Comparison of ENCODE assay signal across 16 cellular contexts in the genomic region with DNA sequence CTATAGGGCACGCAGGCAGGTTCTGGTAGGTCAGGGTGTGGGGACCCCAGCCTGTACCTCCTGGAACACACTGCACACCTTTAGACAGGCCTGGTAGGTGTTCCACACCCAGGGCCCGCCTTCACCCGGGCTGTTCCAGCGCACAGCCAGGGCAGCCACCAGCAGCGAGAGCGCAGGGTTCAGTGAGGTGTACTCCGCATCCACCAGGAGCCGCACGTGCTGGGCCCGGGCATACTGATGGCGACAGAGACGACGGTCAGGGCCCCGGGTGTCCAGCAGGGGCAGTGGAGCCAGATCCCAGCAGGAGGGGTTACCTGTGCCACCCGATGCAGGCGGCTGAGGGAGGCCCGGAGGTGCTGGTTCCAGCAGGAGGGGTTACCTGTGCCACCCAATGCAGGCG. TPM values are rescaled to one million over a fixed set of nuclear protein-coding genes. Genes with fewer than 3 reads are reported as not detected.
DNase-seq lines count a peak whose midpoint lies in the region; ATAC-seq, FAIRE-seq and TF ChIP-seq lines count a peak whose summit lies in the region.
"Had no signal": no experiment of that assay in that cellular context is flagged by ENCODE, and none has a peak within 500 bp of the region (broad histone marks: within the 10 kb centered on the region; RNA-seq: fewer than 3 reads in every experiment).

No MANE protein-coding gene starts in this region.

- H4K5ac ChIP-seq in H1 (ENCODE audit: insufficient read length, low read depth, low read length) = no peak overlapping the region

- H3K23me2 ChIP-seq in H1 (ENCODE audit: low read depth, low read length) = no peaks in the 10 kb centered on the region

- H3F3A ChIP-seq in GM23338 (replicated peaks; ENCODE audit: low read depth) (no peaks in the 10 kb centered on the region), SK-N-SH (replicated peaks; ENCODE audit: insufficient read depth) (no peaks in the 10 kb centered on the region)

- FAIRE-seq in H1 (lab: Jason Lieb, UNC) = no peak

- H2AK5ac ChIP-seq in H1 (ENCODE audit: low read depth, low read length) (no peak overlapping the region), neuronal stem cell (ENCODE audit: low read depth, low read length) (peak overlapping the region; percentile 78)

- H3K4ac ChIP-seq in H1 (replicated peaks; ENCODE audit: insufficient read length, low read depth, low read length) = no peak overlapping the region
- no peak overlapping the region for H3K4ac ChIP-seq in neuronal stem cell (ENCODE audit: low read length)

- H3K36me3 ChIP-seq in GM23338 (ENCODE audit: insufficient read depth) = no peaks in the 10 kb centered on the region
- no peaks in the 10 kb centered on the region for H3K36me3 ChIP-seq in H1 (ENCODE audit: control insufficient read depth in 2 of 4, insufficient read depth in 4 of 4, low read length in 3 of 4)
- no peaks in the 10 kb centered on the region for H3K36me3 ChIP-seq in neuronal stem cell (replicated peaks in 1 of 2; ENCODE audit: control insufficient read depth in 2 of 2, insufficient read depth in 2 of 2, low read length in 2 of 2)
- no peaks in the 10 kb centered on the region for H3K36me3 ChIP-seq in SK-N-SH (replicated peaks in 1 of 2; ENCODE audit: control insufficient read depth in 1 of 2, insufficient read depth in 2 of 2, low read length in 1 of 2)
- H3K36me3 ChIP-seq: HAP-1 had no signal

- H4K20me1 ChIP-seq in GM23338 (replicated peaks; ENCODE audit: insufficient read depth) (no peaks in the 10 kb centered on the region), H1 (replicated peaks in 1 of 2; ENCODE audit: control insufficient read depth in 1 of 2, insufficient read depth in 2 of 2, low read length in 2 of 2) (no peaks in the 10 kb centered on the region), SK-N-SH (ENCODE audit: insufficient read depth) (no peaks in the 10 kb centered on the region)

- TF ChIP-seq POLR2A in H1 (IDR thresholded peaks at IDR 0.05; ENCODE audit: control extremely low read depth in 1 of 2, low read depth in 2 of 2, low read length in 2 of 2) = no peak

- no peak overlapping the region for H3K4me2 ChIP-seq in GM23338
- no peak overlapping the region for H3K4me2 ChIP-seq in H1 (ENCODE audit: insufficient read depth in 1 of 2, low read depth in 2 of 2, low read length in 2 of 2)
- H3K4me2 ChIP-seq in neuronal stem cell (ENCODE audit: insufficient read depth, low read length, poor library complexity, severe bottlenecking) = no peak overlapping the region
- no peak overlapping the region for H3K4me2 ChIP-seq in SK-N-SH

- no peak overlapping the region for H2BK20ac ChIP-seq in H1 (ENCODE audit: low read length)

- TF ChIP-seq RAD21 in H1 (IDR thresholded peaks at IDR 0.05 in 1 of 2, conservative IDR thresholded peaks at IDR 0.05 in 1 of 2; ENCODE audit: low read depth in 2 of 2, low read length in 2 of 2) = no peak
- no peak for TF ChIP-seq RAD21 in SK-N-SH (IDR thresholded peaks at IDR 0.05; ENCODE audit: low read length)

- H3K23ac ChIP-seq in H1 (ENCODE audit: insufficient read length) (no peak overlapping the region), neuronal stem cell (ENCODE audit: low read depth, low read length, poor library complexity) (no peak overlapping the region)

- TF ChIP-seq EP300 in H1 (IDR thresholded peaks at IDR 0.05; ENCODE audit: borderline replicate concordance in 1 of 2, low read depth in 2 of 2, low read length in 2 of 2) = no peak
- TF ChIP-seq EP300 in SK-N-SH (IDR thresholded peaks at IDR 0.05; ENCODE audit: borderline replicate concordance in 1 of 2, low read depth in 1 of 2, low read length in 1 of 2) = no peak

- CTCF ChIA-PET in H1 (lab: Charles Lee; ENCODE audit: partially characterized antibody) (interaction anchor here (0.7 to 2.3 kb wide), 3 partner anchors 13 to 159 kb away, joined by 3 to 7 read pairs (median 3); no protein-coding TSS in a partner anchor), SK-N-SH (lab: Yijun Ruan, JAX) (interaction anchor here (1.4 kb wide), 1 partner anchor 10 kb away, joined by 4 read pairs; no protein-coding TSS in a partner anchor)

- H3K4me1 ChIP-seq in GM23338 (ENCODE audit: insufficient read depth) = no peaks in the 10 kb centered on the region
- H3K4me1 ChIP-seq in H1 (replicated peaks in 1 of 4; ENCODE audit: control insufficient read depth in 3 of 4, insufficient read depth in 4 of 4, low read length in 3 of 4) = peaks cover 0 to 2% (median 0%) of the 10 kb centered on the region in 4 experiments; a peak in 2 of 7 replicates
- no peaks in the 10 kb centered on the region for H3K4me1 ChIP-seq in neuronal stem cell (ENCODE audit: control insufficient read depth in 2 of 2, insufficient read depth in 1 of 2, low read depth in 1 of 2, low read length in 2 of 2)
- no peaks in the 10 kb centered on the region for H3K4me1 ChIP-seq in SK-N-SH (ENCODE audit: control insufficient read depth in 1 of 2, insufficient read depth in 2 of 2, low read depth in 1 of 2, low read length in 1 of 2)
- H3K4me1 ChIP-seq: HAP-1 had no signal

- H2AFZ ChIP-seq in GM23338 (0 out of 2 replicates have a peak overlapping the region, but pooled peaks have one; percentile 66), H1 (ENCODE audit: low read length) (no peak overlapping the region), neuronal stem cell (ENCODE audit: low read length) (no peak overlapping the region), SK-N-SH (ENCODE audit: low read depth) (no peak overlapping the region)
- H2AFZ ChIP-seq: GM23248 had no signal

- no peak overlapping the region for H2BK15ac ChIP-seq in H1 (ENCODE audit: low read length)
- peak overlapping the region; percentile 54 for H2BK15ac ChIP-seq in neuronal stem cell (ENCODE audit: low read length)

- H3K36me3 Mint-ChIP-seq in GM23338 (ENCODE audit: low read depth) = no peaks in the 10 kb centered on the region
- no peaks in the 10 kb centered on the region for H3K36me3 Mint-ChIP-seq in naive thymus-derived CD8-positive, alpha-beta T cell
- H3K36me3 Mint-ChIP-seq: CD4-positive, CD25-positive, alpha-beta regulatory T cell had no signal

- peak; percentile 62 for ATAC-seq in GM23338
- no peak for ATAC-seq in HG03460 (IDR thresholded peaks at IDR 0.05; ENCODE audit: unreplicated experiment)
- ATAC-seq in naive thymus-derived CD8-positive, alpha-beta T cell = no peak

- H3K9me3 ChIP-seq in H1 (ENCODE audit: insufficient read depth in 2 of 2, low read depth in 1 of 2, low read length in 1 of 2) (no peaks in the 10 kb centered on the region), neuronal stem cell (replicated peaks in 1 of 2; ENCODE audit: control insufficient read depth in 2 of 2, insufficient read depth in 1 of 2, low read depth in 1 of 2, low read length in 2 of 2) (no peaks in the 10 kb centered on the region), SK-N-SH (no peaks in the 10 kb centered on the region)

- WGBS in H1 (ENCODE audit: extremely low coverage in 1 of 2, insufficient coverage in 1 of 2, insufficient read length in 1 of 2, insufficient replicate concordance in 2 of 2, low coverage in 1 of 2, low lambda C conversion rate in 2 of 2, missing lambda C conversion rate in 1 of 2), 2 experiments = 85% methylated on average over 17 of the region's 18 CpGs; no CpG with 5 or more reads in 1 of the 2 experiments
- WGBS in neuronal stem cell (ENCODE audit: extremely low coverage in 2 of 2, insufficient read length in 2 of 2, insufficient replicate concordance in 1 of 2), 2 donors = no CpG with 5 or more reads among the region's 18 CpGs
- 61% methylated on average over 15 of the region's 18 CpGs for WGBS in SK-N-SH (ENCODE audit: low lambda C conversion rate)

- H3K9me2 ChIP-seq in GM23338 (ENCODE audit: insufficient read depth) = no peaks in the 10 kb centered on the region
- no peaks in the 10 kb centered on the region for H3K9me2 ChIP-seq in SK-N-SH

- POLR2A ChIA-PET in H1 (lab: Charles Lee; ENCODE audit: partially characterized antibody) (no interaction called here), SK-N-SH (lab: Yijun Ruan, JAX) (no interaction called here)
- POLR2A ChIA-PET in naive thymus-derived CD8-positive, alpha-beta T cell (lab: Charles Lee) = no interaction called here

- H3K56ac ChIP-seq in H1 (replicated peaks; ENCODE audit: insufficient read length, low read depth, low read length) = no peak overlapping the region

- H3K4me3 ChIP-seq in GM23338 (no peak overlapping the region), H1 (ENCODE audit: extremely low read depth in 1 of 4, insufficient read depth in 2 of 4, low read depth in 3 of 4, low read length in 4 of 4) (no peak overlapping the region), neuronal stem cell (ENCODE audit: low read length in 2 of 2) (peak overlapping the region in 1 of 2 donors; percentile 24), SK-N-SH (ENCODE audit: low read depth in 2 of 2, low read length in 1 of 2) (no peak overlapping the region)
- H3K4me3 ChIP-seq: GM23248, HAP-1 had no signal

- H4K8ac ChIP-seq in H1 (ENCODE audit: extremely low read depth, insufficient read depth, low read length) (0 out of 2 replicates have a peak overlapping the region, but pooled peaks have one; percentile 11), neuronal stem cell (ENCODE audit: low read depth, low read length) (no peak overlapping the region)

- H2BK5ac ChIP-seq in H1 (ENCODE audit: low read depth, low read length) = no peak overlapping the region
- peak overlapping the region; percentile 61 for H2BK5ac ChIP-seq in neuronal stem cell (ENCODE audit: low read length)

- H3K18ac ChIP-seq in H1 (ENCODE audit: extremely low read depth, low read length) (no peak overlapping the region), neuronal stem cell (ENCODE audit: low read length) (no peak overlapping the region)

- H3K79me1 ChIP-seq in H1 (ENCODE audit: low read depth, low read length) = no peaks in the 10 kb centered on the region
- peaks cover 4% of the 10 kb centered on the region for H3K79me1 ChIP-seq in neuronal stem cell (ENCODE audit: low read depth, low read length)

- TF ChIP-seq CTCF in GM23338 (conservative IDR thresholded peaks at IDR 0.05; ENCODE audit: low read depth in 2 of 2) (no peak), H1 (IDR thresholded peaks at IDR 0.05; ENCODE audit: control extremely low read depth in 1 of 3, insufficient read depth in 1 of 3, low read depth in 1 of 3, low read length in 3 of 3) (peak in 2 of 3 experiments; percentile 4 to 8; a peak in 3 of 4 replicates), SK-N-SH (IDR thresholded peaks at IDR 0.05) (no peak)

- H2BK12ac ChIP-seq in H1 (ENCODE audit: low read depth, low read length) (no peak overlapping the region), neuronal stem cell (ENCODE audit: low read length) (no peak overlapping the region)

- H3K27ac ChIP-seq in GM23338 (ENCODE audit: low read depth) (no peak overlapping the region), H1 (ENCODE audit: low read depth, low read length) (no peak overlapping the region), neuronal stem cell (replicated peaks; ENCODE audit: low read length) (no peak overlapping the region), SK-N-SH (ENCODE audit: low read depth in 2 of 2, low read length in 1 of 2) (no peak overlapping the region)
- H3K27ac ChIP-seq: GM23248 had no signal

- peaks cover 3% of the 10 kb centered on the region; the same call in 1 of the 3 replicates for H3K4me1 Mint-ChIP-seq in GM23338
- H3K4me1 Mint-ChIP-seq in naive thymus-derived CD8-positive, alpha-beta T cell = peaks cover 4 to 16% (median 9%) of the 10 kb centered on the region in 4 donors

- no peaks in the 10 kb centered on the region for H3K9me3 Mint-ChIP-seq in GM23338
- no peaks in the 10 kb centered on the region for H3K9me3 Mint-ChIP-seq in naive thymus-derived CD8-positive, alpha-beta T cell
- H3K9me3 Mint-ChIP-seq: CD4-positive, CD25-positive, alpha-beta regulatory T cell; HFFc6 had no signal

- H3K27ac Mint-ChIP-seq in GM23338 = no peak overlapping the region
- H3K27ac Mint-ChIP-seq in naive thymus-derived CD8-positive, alpha-beta T cell = no peak overlapping the region
- H3K27ac Mint-ChIP-seq: CD4-positive, CD25-positive, alpha-beta regulatory T cell; HFFc6; IgD-negative memory B cell had no signal

- H4K91ac ChIP-seq in H1 (replicated peaks; ENCODE audit: insufficient read length, low read length) (no peak overlapping the region), neuronal stem cell (ENCODE audit: low read depth, low read length, poor library complexity) (no peak overlapping the region)

- no peak overlapping the region for H3K9ac ChIP-seq in H1 (replicated peaks in 1 of 4; ENCODE audit: extremely low read depth in 1 of 4, low read depth in 3 of 4, low read length in 3 of 4)
- no peak overlapping the region for H3K9ac ChIP-seq in neuronal stem cell (ENCODE audit: low read depth, low read length, poor library complexity)
- no peak overlapping the region for H3K9ac ChIP-seq in SK-N-SH
- H3K9ac ChIP-seq: GM23248 had no signal

- H3K79me2 ChIP-seq in GM23338 (replicated peaks; ENCODE audit: insufficient read depth) (no peaks in the 10 kb centered on the region), H1 (ENCODE audit: control insufficient read depth in 1 of 2, insufficient read depth in 2 of 2, low read length in 2 of 2) (no peaks in the 10 kb centered on the region), SK-N-SH (ENCODE audit: insufficient read depth) (no peaks in the 10 kb centered on the region)

- DNase-seq in GM23338 (ENCODE audit: low spot score) (peak; percentile 40), H1 (ENCODE audit: low read depth in 1 of 2, low spot score in 2 of 2) (no peak), neuronal stem cell (ENCODE audit: low spot score) (no peak), SK-N-SH (no peak)
- DNase-seq in naive thymus-derived CD8-positive, alpha-beta T cell = no peak
- DNase-seq: CD4-positive, CD25-positive, alpha-beta regulatory T cell; DMS 273 treated with DMSO at 0.1 percent for 48 hours; GM23248; HFFc6 had no signal

- no peak overlapping the region for H2BK120ac ChIP-seq in H1 (replicated peaks; ENCODE audit: low read depth, low read length)
- no peak overlapping the region for H2BK120ac ChIP-seq in neuronal stem cell (ENCODE audit: low read depth, low read length)

- no peaks in the 10 kb centered on the region for H3K27me3 ChIP-seq in GM23338 (ENCODE audit: insufficient read depth)
- H3K27me3 ChIP-seq in H1 (replicated peaks in 1 of 4; ENCODE audit: control insufficient read depth in 3 of 4, extremely low read depth in 1 of 4, insufficient read depth in 3 of 4, low read length in 3 of 4) = no peaks in the 10 kb centered on the region; a peak in 1 of 7 replicates
- peaks cover 0 to 9% (median 0%) of the 10 kb centered on the region in 3 experiments for H3K27me3 ChIP-seq in neuronal stem cell (ENCODE audit: control insufficient read depth in 3 of 3, insufficient read depth in 3 of 3, low read depth in 1 of 3, low read length in 3 of 3)
- peaks cover 5% of the 10 kb centered on the region; the same call in 1 of the 2 replicates for H3K27me3 ChIP-seq in SK-N-SH (ENCODE audit: insufficient read depth)

- H3K4me3 Mint-ChIP-seq in GM23338 = no peak overlapping the region
- no peak overlapping the region for H3K4me3 Mint-ChIP-seq in naive thymus-derived CD8-positive, alpha-beta T cell
- H3K4me3 Mint-ChIP-seq: CD4-positive, CD25-positive, alpha-beta regulatory T cell; HFFc6; IgD-negative memory B cell had no signal

- H3K14ac ChIP-seq in H1 (ENCODE audit: insufficient read length) (no peak overlapping the region), neuronal stem cell (ENCODE audit: low read length) (peak overlapping the region; percentile 50)

- peaks cover 11% of the 10 kb centered on the region for H3K27me3 Mint-ChIP-seq in GM23338 (ENCODE audit: insufficient read depth, low read depth, poor library complexity)
- H3K27me3 Mint-ChIP-seq in naive thymus-derived CD8-positive, alpha-beta T cell = peaks cover 2 to 22% (median 11%) of the 10 kb centered on the region in 5 donors

RNA-seq across cellular contexts. Expression of a gene that starts 6.0 kb away (rescaled TPM):
- total RNA-seq in GM23338 (2014; rRNA removed; shearing (Covaris generic)) = not detected in 2 replicates
- not detected in 2 replicates for polyA plus RNA-seq in GM23338 (2016; fragmentation: Nextera tagmentation; extraction: Ambion mirVana)
- not detected in 2 replicates for total RNA-seq in H1 (2021; fragmentation: NEBNext Ultra II Directional; extraction: Animal tissue kit (Norgen Biotek cat#: 25700))
- polyA plus RNA-seq in H1 (2011; rRNA removed) = not detected in 2 replicates
- 0.37 TPM for polyA plus RNA-seq in H1 (2011; cell fraction: cytosol; rRNA removed)
- 0.10 TPM for polyA plus RNA-seq in H1 (2011; cell fraction: nucleus; rRNA removed)
- polyA plus RNA-seq in H1 (2012, experiment 1 of 2) = not detected in 4 replicates
- polyA plus RNA-seq in H1 (2012, experiment 2 of 2) = not detected
- not detected for polyA plus RNA-seq in H1 (2013, experiment 1 of 2)
- not detected for polyA plus RNA-seq in H1 (2013, experiment 2 of 2)
- not detected in 2 replicates for polyA minus RNA-seq in H1 (2011; rRNA and poly(A)+ RNA removed)
- not detected for polyA minus RNA-seq in H1 (2011; cell fraction: cytosol; rRNA and poly(A)+ RNA removed)
- polyA minus RNA-seq in H1 (2011; cell fraction: nucleus; rRNA and poly(A)+ RNA removed) = not detected
- polyA plus RNA-seq in neuronal stem cell (2013, experiment 1 of 2) = not detected
- not detected for polyA plus RNA-seq in neuronal stem cell (2013, experiment 2 of 2)
- not detected in 2 replicates for polyA plus RNA-seq in SK-N-SH (2012; rRNA removed)
- polyA plus RNA-seq in SK-N-SH (2012; cell fraction: cytosol; rRNA removed) = not detected in 2 replicates
- not detected in 2 replicates for polyA plus RNA-seq in SK-N-SH (2012; cell fraction: nucleus; rRNA removed)
- not detected for total RNA-seq in naive thymus-derived CD8-positive, alpha-beta T cell
- polyA plus RNA-seq in naive thymus-derived CD8-positive, alpha-beta T cell = not detected
- total RNA-seq: A673; CD4-positive, CD25-positive, alpha-beta regulatory T cell; Daoy; GM23248; HFFc6; HT-29 had no signal
- polyA plus RNA-seq: BJ; CD4-positive, CD25-positive, alpha-beta regulatory T cell; GM23248; IgD-negative memory B cell had no signal

RNA-seq across cellular contexts. Expression of a gene that starts 31.2 kb away (rescaled TPM):
- total RNA-seq in GM23338 (2014; rRNA removed; shearing (Covaris generic)) = 17.7 and 22.1 TPM in 2 replicates
- polyA plus RNA-seq in GM23338 (2016; fragmentation: Nextera tagmentation; extraction: Ambion mirVana) = 10.3 and 11.6 TPM in 2 replicates
- 25.0 and 25.2 TPM in 2 replicates for total RNA-seq in H1 (2021; fragmentation: NEBNext Ultra II Directional; extraction: Animal tissue kit (Norgen Biotek cat#: 25700))
- polyA plus RNA-seq in H1 (2011; rRNA removed) = 6.5 and 11.2 TPM in 2 replicates
- 5.6 TPM for polyA plus RNA-seq in H1 (2011; cell fraction: cytosol; rRNA removed)
- polyA plus RNA-seq in H1 (2011; cell fraction: nucleus; rRNA removed) = 63.2 TPM
- polyA plus RNA-seq in H1 (2012, experiment 1 of 2) = 16.6 to 27.6 TPM (median 25.0 TPM) in 4 replicates
- 13.4 TPM for polyA plus RNA-seq in H1 (2012, experiment 2 of 2)
- polyA plus RNA-seq in H1 (2013, experiment 1 of 2) = 19.4 TPM
- polyA plus RNA-seq in H1 (2013, experiment 2 of 2) = 18.1 TPM
- polyA minus RNA-seq in H1 (2011; rRNA and poly(A)+ RNA removed) = 3.9 and 5.8 TPM in 2 replicates
- 12.0 TPM for polyA minus RNA-seq in H1 (2011; cell fraction: cytosol; rRNA and poly(A)+ RNA removed)
- 24.6 TPM for polyA minus RNA-seq in H1 (2011; cell fraction: nucleus; rRNA and poly(A)+ RNA removed)
- polyA plus RNA-seq in neuronal stem cell (2013, experiment 1 of 2) = 36.2 TPM
- 37.5 TPM for polyA plus RNA-seq in neuronal stem cell (2013, experiment 2 of 2)
- 6.5 and 7.8 TPM in 2 replicates for polyA plus RNA-seq in SK-N-SH (2012; rRNA removed)
- 1.7 and 3.8 TPM in 2 replicates for polyA plus RNA-seq in SK-N-SH (2012; cell fraction: cytosol; rRNA removed)
- 46.4 and 70.7 TPM in 2 replicates for polyA plus RNA-seq in SK-N-SH (2012; cell fraction: nucleus; rRNA removed)
- total RNA-seq in naive thymus-derived CD8-positive, alpha-beta T cell = 10 to 100 TPM in 1 of 2 experiments, 1 to 10 TPM in 1; 8.7 to 11.1 TPM
- under 1 TPM in 1 of 3 donors, not detected in 2; 0.13 TPM for polyA plus RNA-seq in naive thymus-derived CD8-positive, alpha-beta T cell
- polyA plus RNA-seq: IgD-negative memory B cell had no signal

RNA-seq across cellular contexts. Expression of a gene that starts 45.7 kb away (rescaled TPM):
- total RNA-seq in GM23338 (2014; rRNA removed; shearing (Covaris generic)) = 0.58 and 1.0 TPM in 2 replicates
- polyA plus RNA-seq in GM23338 (2016; fragmentation: Nextera tagmentation; extraction: Ambion mirVana) = 0.47 and 1.3 TPM in 2 replicates
- 0.40 and 1.4 TPM in 2 replicates for total RNA-seq in H1 (2021; fragmentation: NEBNext Ultra II Directional; extraction: Animal tissue kit (Norgen Biotek cat#: 25700))
- 1.3 and 1.9 TPM in 2 replicates for polyA plus RNA-seq in H1 (2011; rRNA removed)
- polyA plus RNA-seq in H1 (2011; cell fraction: cytosol; rRNA removed) = 2.6 TPM
- polyA plus RNA-seq in H1 (2011; cell fraction: nucleus; rRNA removed) = 8.1 TPM
- 0.87 to 1.9 TPM (median 1.4 TPM) in 4 replicates for polyA plus RNA-seq in H1 (2012, experiment 1 of 2)
- polyA plus RNA-seq in H1 (2012, experiment 2 of 2) = 0.34 TPM
- polyA plus RNA-seq in H1 (2013, experiment 1 of 2) = 0.69 TPM
- 0.68 TPM for polyA plus RNA-seq in H1 (2013, experiment 2 of 2)
- polyA minus RNA-seq in H1 (2011; rRNA and poly(A)+ RNA removed) = 0.63 and 0.73 TPM in 2 replicates
- polyA minus RNA-seq in H1 (2011; cell fraction: cytosol; rRNA and poly(A)+ RNA removed) = 0.73 TPM
- polyA minus RNA-seq in H1 (2011; cell fraction: nucleus; rRNA and poly(A)+ RNA removed) = 1.7 TPM
- polyA plus RNA-seq in neuronal stem cell (2013, experiment 1 of 2) = 0.74 TPM
- polyA plus RNA-seq in neuronal stem cell (2013, experiment 2 of 2) = 0.58 TPM
- polyA plus RNA-seq in SK-N-SH (2012; rRNA removed) = not detected in 2 replicates
- not detected in 2 replicates for polyA plus RNA-seq in SK-N-SH (2012; cell fraction: cytosol; rRNA removed)
- polyA plus RNA-seq in SK-N-SH (2012; cell fraction: nucleus; rRNA removed) = not detected in 2 replicates
- under 1 TPM in 1 of 2 experiments, not detected in 1; 0.27 TPM for total RNA-seq in naive thymus-derived CD8-positive, alpha-beta T cell
- polyA plus RNA-seq in naive thymus-derived CD8-positive, alpha-beta T cell = under 1 TPM in 1 of 3 donors, not detected in 2; 0.50 TPM
- total RNA-seq: A673; CD4-positive, CD25-positive, alpha-beta regulatory T cell; Daoy; GM23248; HFFc6; HT-29 had no signal
- polyA plus RNA-seq: BJ; CD4-positive, CD25-positive, alpha-beta regulatory T cell; GM23248; IgD-negative memory B cell had no signal

RNA-seq across cellular contexts. Expression of a gene that starts 48.6 kb away (rescaled TPM):
- 14.7 and 28.0 TPM in 2 replicates for total RNA-seq in GM23338 (2014; rRNA removed; shearing (Covaris generic))
- polyA plus RNA-seq in GM23338 (2016; fragmentation: Nextera tagmentation; extraction: Ambion mirVana) (21.8 and 24.1 TPM in 2 replicates), H1 (2011; rRNA removed) (17.8 and 27.8 TPM in 2 replicates), SK-N-SH (2012; rRNA removed) (12.3 and 12.5 TPM in 2 replicates)
- total RNA-seq in H1 (2021; fragmentation: NEBNext Ultra II Directional; extraction: Animal tissue kit (Norgen Biotek cat#: 25700)) = 20.8 and 28.9 TPM in 2 replicates
- 7.6 TPM for polyA plus RNA-seq in H1 (2011; cell fraction: cytosol; rRNA removed)
- polyA plus RNA-seq in H1 (2011; cell fraction: nucleus; rRNA removed) = 45.0 TPM
- 16.1 to 23.4 TPM (median 19.6 TPM) in 4 replicates for polyA plus RNA-seq in H1 (2012, experiment 1 of 2)
- polyA plus RNA-seq in H1 (2012, experiment 2 of 2) = 16.3 TPM
- polyA plus RNA-seq in H1 (2013, experiment 1 of 2) = 22.3 TPM
- 21.7 TPM for polyA plus RNA-seq in H1 (2013, experiment 2 of 2)
- 15.9 and 27.8 TPM in 2 replicates for polyA minus RNA-seq in H1 (2011; rRNA and poly(A)+ RNA removed)
- 19.3 TPM for polyA minus RNA-seq in H1 (2011; cell fraction: cytosol; rRNA and poly(A)+ RNA removed)
- polyA minus RNA-seq in H1 (2011; cell fraction: nucleus; rRNA and poly(A)+ RNA removed) = 19.8 TPM
- polyA plus RNA-seq in neuronal stem cell (2013, experiment 1 of 2) = 36.6 TPM
- 35.2 TPM for polyA plus RNA-seq in neuronal stem cell (2013, experiment 2 of 2)
- 6.8 and 8.8 TPM in 2 replicates for polyA plus RNA-seq in SK-N-SH (2012; cell fraction: cytosol; rRNA removed)
- 76.0 and 114 TPM in 2 replicates for polyA plus RNA-seq in SK-N-SH (2012; cell fraction: nucleus; rRNA removed)
- total RNA-seq in naive thymus-derived CD8-positive, alpha-beta T cell = 10 to 100 TPM; 42.0 to 43.5 TPM
- 1 to 10 TPM; 3.4 to 7.4 (median 5.8) TPM for polyA plus RNA-seq in naive thymus-derived CD8-positive, alpha-beta T cell

RNA-seq across cellular contexts. Expression of a gene that starts 49.8 kb away (rescaled TPM):
- 0.27 and 0.87 TPM in 2 replicates for total RNA-seq in GM23338 (2014; rRNA removed; shearing (Covaris generic))
- 3.2 and 3.9 TPM in 2 replicates for polyA plus RNA-seq in GM23338 (2016; fragmentation: Nextera tagmentation; extraction: Ambion mirVana)
- 0.44 TPM in 1 of 2 replicates, not detected in the other for total RNA-seq in H1 (2021; fragmentation: NEBNext Ultra II Directional; extraction: Animal tissue kit (Norgen Biotek cat#: 25700))
- 0.91 and 1.6 TPM in 2 replicates for polyA plus RNA-seq in H1 (2011; rRNA removed)
- 0.69 TPM for polyA plus RNA-seq in H1 (2011; cell fraction: cytosol; rRNA removed)
- 1.1 TPM for polyA plus RNA-seq in H1 (2011; cell fraction: nucleus; rRNA removed)
- polyA plus RNA-seq in H1 (2012, experiment 1 of 2) = 2.2 to 2.9 TPM (median 2.2 TPM) in 4 replicates
- 2.1 TPM for polyA plus RNA-seq in H1 (2012, experiment 2 of 2)
- polyA plus RNA-seq in H1 (2013, experiment 1 of 2) = 1.6 TPM
- polyA plus RNA-seq in H1 (2013, experiment 2 of 2) = 1.3 TPM
- polyA minus RNA-seq in H1 (2011; rRNA and poly(A)+ RNA removed) = 0.27 and 0.50 TPM in 2 replicates
- 1.5 TPM for polyA minus RNA-seq in H1 (2011; cell fraction: cytosol; rRNA and poly(A)+ RNA removed)
- 2.1 TPM for polyA minus RNA-seq in H1 (2011; cell fraction: nucleus; rRNA and poly(A)+ RNA removed)
- 2.6 TPM for polyA plus RNA-seq in neuronal stem cell (2013, experiment 1 of 2)
- polyA plus RNA-seq in neuronal stem cell (2013, experiment 2 of 2) = 2.4 TPM
- polyA plus RNA-seq in SK-N-SH (2012; rRNA removed) = 0.10 and 0.43 TPM in 2 replicates
- 0.10 and 0.21 TPM in 2 replicates for polyA plus RNA-seq in SK-N-SH (2012; cell fraction: cytosol; rRNA removed)
- polyA plus RNA-seq in SK-N-SH (2012; cell fraction: nucleus; rRNA removed) = 0.12 and 0.14 TPM in 2 replicates
- not detected for total RNA-seq in naive thymus-derived CD8-positive, alpha-beta T cell
- not detected for polyA plus RNA-seq in naive thymus-derived CD8-positive, alpha-beta T cell
- total RNA-seq: A673; CD4-positive, CD25-positive, alpha-beta regulatory T cell; HT-29 had no signal
- polyA plus RNA-seq: CD4-positive, CD25-positive, alpha-beta regulatory T cell; IgD-negative memory B cell had no signal

Comparison
In these comparisons a context has a peak if more than half of its experiments do, and no peak if none do; other contexts are left out.
1. CTCF ChIP-seq: peak in H1 (2 of 3); none in GM23338 (0 of 2) and SK-N-SH (single experiment).